9 cellular contexts compared by ENCODE assay signal in the genomic region with DNA sequence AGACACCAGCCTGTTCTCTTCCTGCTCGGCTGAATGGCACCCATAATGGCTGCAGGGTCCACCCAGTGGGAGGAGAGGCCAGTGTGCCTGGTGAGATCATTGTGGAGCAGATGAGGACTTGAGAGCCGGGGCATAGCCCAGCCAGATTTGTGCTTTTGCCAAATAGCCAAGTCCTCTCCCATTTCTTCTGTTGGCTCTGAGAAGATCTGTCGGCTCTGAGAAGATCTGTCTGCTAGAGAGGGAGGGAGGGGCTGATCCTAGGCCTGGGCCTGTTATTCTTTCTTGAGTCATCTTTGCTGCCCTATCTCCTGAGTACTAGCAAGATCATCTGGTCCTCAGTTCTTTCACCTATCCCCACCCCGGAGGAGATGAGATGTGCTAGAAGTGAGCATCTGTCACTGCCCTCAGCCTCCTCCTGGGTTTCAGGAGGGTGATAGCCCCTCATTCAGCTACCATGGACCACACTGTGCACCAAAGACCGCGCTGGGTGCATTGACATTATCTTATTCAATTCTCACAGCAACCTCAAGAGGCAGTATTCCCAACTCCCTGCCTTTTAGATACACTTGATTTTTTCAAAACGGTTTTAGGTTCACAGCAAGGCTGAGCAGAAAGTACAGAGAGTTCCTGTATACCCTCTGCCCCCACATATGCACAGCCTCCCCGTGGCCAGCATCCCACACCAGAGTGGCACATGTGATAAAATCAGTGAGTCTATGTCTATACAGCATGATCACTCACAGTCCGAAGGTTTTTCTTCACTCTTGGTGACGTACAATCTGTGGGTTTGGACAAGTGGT.
DNase-seq lines count a peak whose midpoint lies in the region; ATAC-seq and TF ChIP-seq lines count a peak whose summit lies in the region.
"Had no signal": no experiment of that assay in that cellular context is flagged by ENCODE, and none has a peak within 500 bp of the region (broad histone marks: within the 10 kb centered on the region; RNA-seq: fewer than 3 reads in every experiment).

No MANE protein-coding gene starts in this region.

- CTCF ChIA-PET in PC-3 (lab: Charles Lee): no interaction called here

- intact Hi-C loops in PC-3 (cut with micrococcal nuclease): loop anchor here (5.0 to 10.0 kb wide), 2 partner anchors 134 to 616 kb away; no protein-coding TSS in a partner anchor

- H3K9me2 ChIP-seq in PC-3 (replicated peaks; ENCODE audit: low read length): no peaks in the 10 kb centered on the region

- no peak overlapping the region for H3K27ac ChIP-seq in PC-3 (ENCODE audit: low read length)

- H3K27me3 ChIP-seq in PC-3 (ENCODE audit: low read length): no peaks in the 10 kb centered on the region
- H3K27me3 ChIP-seq in HAP-1 (ENCODE audit: low read depth): no peaks in the 10 kb centered on the region

- no peaks in the 10 kb centered on the region for H4K20me1 ChIP-seq in PC-3 (ENCODE audit: low read length)

- H3K4me3 ChIP-seq in PC-3 (ENCODE audit: low read length) (no peak overlapping the region), HAP-1 (no peak overlapping the region)

- H3K9me3 ChIP-seq in PC-3 (ENCODE audit: low read length) (no peaks in the 10 kb centered on the region), HAP-1 (0 out of 2 replicates have a peak, but pooled peaks cover 4% of the 10 kb centered on the region)

- TF ChIP-seq CTCF in PC-3 (conservative IDR thresholded peaks at IDR 0.05; ENCODE audit: low read depth, low read length): peak; percentile 46

- H3F3A ChIP-seq in PC-3 (ENCODE audit: low read length, unreplicated experiment): no peaks in the 10 kb centered on the region

- H3K4me2 ChIP-seq in PC-3 (ENCODE audit: low read length): no peak overlapping the region

- H3K79me2 ChIP-seq in PC-3 (ENCODE audit: low read length): no peaks in the 10 kb centered on the region

- no peak for ATAC-seq in PC-3
- no peak for ATAC-seq in GM21737 (IDR thresholded peaks at IDR 0.05; ENCODE audit: unreplicated experiment)

- H3K4me1 ChIP-seq in PC-3 (ENCODE audit: insufficient read depth, low read length) (no peaks in the 10 kb centered on the region), HAP-1 (peaks cover 9% of the 10 kb centered on the region)

- DNase-seq in DMS 273 (lab: John Stamatoyannopoulos, UW; ENCODE audit: unreplicated experiment) (peak; percentile 30), DMS 273 treated with DMSO at 0.1 percent for 48 hours (lab: John Stamatoyannopoulos, UW) (no peak), PC-3 (peak; percentile 11), erythroblast (lab: John Stamatoyannopoulos, UW) (peak; percentile 13 to 41), retina (peak; percentile 19), LoVo (ENCODE audit: low spot score) (no peak), HAP-1 (ENCODE audit: low spot score in 2 of 2) (no peak)
- DNase-seq: 8988T had no signal

- no peaks in the 10 kb centered on the region; the same call in 1 of the 2 replicates for H3K36me3 ChIP-seq in PC-3 (ENCODE audit: low read depth, low read length)
- no peaks in the 10 kb centered on the region for H3K36me3 ChIP-seq in HAP-1 (replicated peaks)

- in situ Hi-C loops in HAP-1 (cut with MboI; ENCODE audit: low sequenced_read_pairs): loop anchor here (5.0 kb wide), 2 partner anchors 501 to 541 kb away; no protein-coding TSS in a partner anchor

- BruUV-seq in PC-3 (replicated peaks; lab: Mats Ljungman, UMichigan): no TSS peak

- no peak overlapping the region for H3K9ac ChIP-seq in PC-3 (ENCODE audit: low read length)

- POLR2A ChIA-PET in PC-3 (lab: Charles Lee; ENCODE audit: unreplicated experiment): no interaction called here

- no peak for TF ChIP-seq POLR2A in erythroblast (IDR thresholded peaks at IDR 0.05; ENCODE audit: low read length)

- H2AFZ ChIP-seq in PC-3 (ENCODE audit: low read length): no peak overlapping the region

Comparison
In these comparisons a context has a peak if more than half of its experiments do, and no peak if none do; other contexts are left out.
1. DNase-seq: peak in DMS 273 (single experiment), PC-3 (single experiment), erythroblast (2 of 2) and retina (single experiment); none in DMS 273 treated with DMSO at 0.1 percent for 48 hours (single experiment), LoVo (single experiment) and HAP-1 (0 of 2).